Comparison of ENCODE assay signal across 13 cellular contexts in the genomic region with DNA sequence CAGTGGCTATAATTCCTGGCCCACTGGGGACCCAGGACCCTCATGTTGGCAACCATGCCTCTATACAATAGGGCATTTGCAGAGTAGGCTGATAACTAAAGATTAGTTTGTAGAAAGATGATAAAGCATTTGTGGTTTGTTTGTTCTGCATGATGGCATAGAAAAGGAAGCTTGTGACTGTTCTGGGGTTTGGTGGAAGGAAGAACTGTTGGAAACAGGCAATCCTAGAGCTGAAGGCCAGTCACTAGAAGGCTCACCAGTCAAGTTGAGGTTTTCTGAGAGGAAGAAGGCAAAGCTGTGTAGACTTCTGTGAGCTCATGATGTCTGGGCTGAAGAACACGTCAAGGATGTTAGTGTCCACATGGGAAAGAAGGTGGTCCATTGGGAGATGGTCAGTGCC.
"Had no signal": no experiment of that assay in that cellular context is flagged by ENCODE, and none has a peak within 500 bp of the region (broad histone marks: within the 10 kb centered on the region; RNA-seq: fewer than 3 reads in every experiment).

No MANE protein-coding gene starts in this region.

- FAIRE-seq: urothelium cell line had no signal

- H3K4me3 ChIP-seq: esophagus muscularis mucosa, skin epidermis, thyroid gland had no signal

- DNase-seq: activated CD4-positive, alpha-beta T cell treated with anti-CD3 and anti-CD28 coated beads, Interleukin-2, amount 50 U/mL, for 48 hours; activated naive CD4-positive, alpha-beta T cell treated with anti-CD3 and anti-CD28 coated beads, Interleukin-2, amount 50 U/mL, for 16 hours; kidney glomerular epithelial cell; nucleus accumbens; right cardiac atrium; stimulated activated CD4-positive, alpha-beta T cell treated with anti-CD3 and anti-CD28 coated beads, Interleukin-15, amount 100 ng/mL, for 24 hours; stimulated activated CD4-positive, alpha-beta T cell treated with anti-CD3 and anti-CD28 coated beads, Interleukin-4, amount 100 ng/mL, for 1 hour; stimulated activated naive B cell treated with anti-CD40 and anti-IgM and Interleukin-4, amounts not matched to agents 10 μg/mL and 1 μg/mL and 100 μg/mL, for 72 hours; thyroid gland; WERI-Rb-1 had no signal

- H3K9me3 ChIP-seq: esophagus muscularis mucosa, thyroid gland had no signal

- H3K27ac ChIP-seq: esophagus muscularis mucosa, skin epidermis, thyroid gland, WERI-Rb-1 had no signal

- H3K27me3 ChIP-seq: esophagus muscularis mucosa, thyroid gland had no signal

- ATAC-seq: right cardiac atrium; stimulated activated naive B cell treated with anti-CD40 and anti-IgM and Interleukin-4, amounts not matched to agents 10 μg/mL and 1 μg/mL and 100 μg/mL, for 72 hours had no signal

- H3K36me3 ChIP-seq: esophagus muscularis mucosa, thyroid gland, WERI-Rb-1 had no signal
